1 cellular context compared by ENCODE assay signal in genomic region chr17:41510251-41511065, GRCh38.
TF ChIP-seq lines count a peak whose summit lies in the region.

No MANE protein-coding gene starts in this region.

TF ChIP-seq in H1, 55 proteins besides CTCF, POLR2A, EP300 and RAD21:
- TF ChIP-seq, protein P1, sequence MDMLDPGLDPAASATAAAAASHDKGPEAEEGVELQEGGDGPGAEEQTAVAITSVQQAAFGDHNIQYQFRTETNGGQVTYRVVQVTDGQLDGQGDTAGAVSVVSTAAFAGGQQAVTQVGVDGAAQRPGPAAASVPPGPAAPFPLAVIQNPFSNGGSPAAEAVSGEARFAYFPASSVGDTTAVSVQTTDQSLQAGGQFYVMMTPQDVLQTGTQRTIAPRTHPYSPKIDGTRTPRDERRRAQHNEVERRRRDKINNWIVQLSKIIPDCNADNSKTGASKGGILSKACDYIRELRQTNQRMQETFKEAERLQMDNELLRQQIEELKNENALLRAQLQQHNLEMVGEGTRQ (IDR thresholded peaks at IDR 0.05; ENCODE audit: low read length) = no peak
- TF ChIP-seq SUZ12 (IDR thresholded peaks at IDR 0.05; ENCODE audit: low read length) (no peak), NRF1 (IDR thresholded peaks at IDR 0.05; ENCODE audit: low read depth, low read length) (no peak), CEBPB (IDR thresholded peaks at IDR 0.05; ENCODE audit: low read depth, low read length) (no peak), SP4 (IDR thresholded peaks at IDR 0.05; ENCODE audit: low read length) (no peak), HDAC6 (IDR thresholded peaks at IDR 0.05; ENCODE audit: low read depth, low read length) (no peak), SAP30 (IDR thresholded peaks at IDR 0.05; ENCODE audit: insufficient read depth, insufficient replicate concordance, low read length) (no peak), MAFK (IDR thresholded peaks at IDR 0.05; ENCODE audit: low read depth, low read length) (peak; percentile 95), PHF8 (conservative IDR thresholded peaks at IDR 0.05; ENCODE audit: low read depth, low read length) (no peak), YY1 (IDR thresholded peaks at IDR 0.05; ENCODE audit: low read depth, low read length) (0 out of 2 replicates have a peak, but pooled peaks have one; percentile 35), SIX5 (IDR thresholded peaks at IDR 0.05; ENCODE audit: low read depth, low read length) (no peak), SIN3A (conservative IDR thresholded peaks at IDR 0.05 in 1 of 2, IDR thresholded peaks at IDR 0.05 in 1 of 2; ENCODE audit: low read depth in 1 of 2, low read length in 2 of 2) (peak; percentile 34 to 66; a peak in 1 of 4 replicates), TEAD4 (IDR thresholded peaks at IDR 0.05; ENCODE audit: low read depth, low read length) (0 out of 2 replicates have a peak, but pooled peaks have one; percentile 22), FOSL1 (IDR thresholded peaks at IDR 0.05; ENCODE audit: insufficient read depth, low read depth, low read length) (no peak), BRCA1 (IDR thresholded peaks at IDR 0.05; ENCODE audit: low read depth, low read length) (no peak), EGR1 (IDR thresholded peaks at IDR 0.05; ENCODE audit: borderline replicate concordance, low read depth, low read length) (no peak), CREB1 (IDR thresholded peaks at IDR 0.05) (no peak)
